Comparison of ENCODE assay signal across 9 cellular contexts in the genomic region with DNA sequence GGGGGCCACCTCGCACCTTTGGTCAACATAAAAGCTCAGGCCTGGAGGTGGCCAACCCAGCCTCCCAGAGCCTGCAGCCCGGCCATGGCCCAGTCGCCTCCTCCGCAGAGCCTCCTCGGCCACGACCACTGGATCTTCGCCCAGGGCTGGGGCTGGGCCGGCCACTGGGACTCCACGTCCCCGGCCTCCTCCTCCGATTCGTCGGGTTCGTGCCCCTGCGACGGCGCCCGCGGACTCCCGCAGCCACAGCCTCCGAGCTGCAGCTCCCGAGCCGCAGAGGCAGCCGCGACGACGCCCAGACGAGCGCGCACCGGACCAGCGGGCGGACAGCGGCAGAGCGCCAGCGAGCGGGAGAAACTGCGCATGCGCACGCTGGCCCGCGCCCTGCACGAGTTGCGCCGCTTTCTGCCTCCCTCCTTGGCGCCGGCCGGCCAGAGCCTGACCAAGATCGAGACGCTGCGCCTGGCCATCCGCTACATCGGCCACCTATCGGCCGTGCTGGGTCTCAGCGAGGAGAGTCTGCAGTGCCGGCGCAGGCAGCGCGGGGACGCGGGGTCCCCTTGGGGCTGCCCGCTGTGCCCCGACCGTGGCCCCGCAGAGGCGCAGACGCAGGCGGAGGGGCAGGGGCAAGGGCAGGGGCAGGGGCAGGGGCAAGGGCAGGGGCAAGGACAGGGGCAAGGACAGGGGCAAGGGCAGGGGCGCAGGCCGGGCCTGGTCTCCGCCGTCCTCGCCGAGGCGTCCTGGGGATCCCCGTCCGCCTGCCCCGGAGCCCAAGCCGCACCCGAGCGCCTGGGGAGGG. TPM values are rescaled to one million over a fixed set of nuclear protein-coding genes. Genes with fewer than 3 reads are reported as not detected.
DNase-seq lines count a peak whose midpoint lies in the region; ATAC-seq and TF ChIP-seq lines count a peak whose summit lies in the region.
"Had no signal": no experiment of that assay in that cellular context is flagged by ENCODE, and none has a peak within 500 bp of the region (broad histone marks: within the 10 kb centered on the region; RNA-seq: fewer than 3 reads in every experiment).

A gene with protein sequence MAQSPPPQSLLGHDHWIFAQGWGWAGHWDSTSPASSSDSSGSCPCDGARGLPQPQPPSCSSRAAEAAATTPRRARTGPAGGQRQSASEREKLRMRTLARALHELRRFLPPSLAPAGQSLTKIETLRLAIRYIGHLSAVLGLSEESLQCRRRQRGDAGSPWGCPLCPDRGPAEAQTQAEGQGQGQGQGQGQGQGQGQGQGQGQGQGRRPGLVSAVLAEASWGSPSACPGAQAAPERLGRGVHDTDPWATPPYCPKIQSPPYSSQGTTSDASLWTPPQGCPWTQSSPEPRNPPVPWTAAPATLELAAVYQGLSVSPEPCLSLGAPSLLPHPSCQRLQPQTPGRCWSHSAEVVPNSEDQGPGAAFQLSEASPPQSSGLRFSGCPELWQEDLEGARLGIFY (plus strand): TSS at position 59 of the 799 bp plus-strand sequence. CDS start 26 bp downstream, at position 85.

- peak; percentile 91 for DNase-seq in RPMI8226
- peak; percentile 49 for DNase-seq in activated naive CD4-positive, alpha-beta T cell treated with Interleukin-2 at 50 U/mL for 16 hours
- peak; percentile 73 for DNase-seq in glomerular visceral epithelial cell (ENCODE audit: extremely low spot score)
- peak in 51 of 56 donors; percentile 4 to 82 (median 45) for DNase-seq in nucleus accumbens (lab: John Stamatoyannopoulos, UW)
- peak; percentile 89 for DNase-seq in testis

- no peaks in the 10 kb centered on the region for H3K36me3 ChIP-seq in testis (ENCODE audit: low read depth, missing control alignments)

- no peaks in the 10 kb centered on the region for H3K9me3 ChIP-seq in testis

- no peaks in the 10 kb centered on the region for H3K27me3 ChIP-seq in testis

- intact Hi-C loops in testis (cut with DNase I; ENCODE audit: low total_unique reads), result no loop called here

- ATAC-seq in HG03442 (IDR thresholded peaks at IDR 0.05; ENCODE audit: unreplicated experiment) (peak; percentile 40), HG03025 (IDR thresholded peaks at IDR 0.05; ENCODE audit: low FRiP score, unreplicated experiment) (no peak)

- H3K4me3 ChIP-seq in testis, result peak within 1 kb of the TSS; percentile 52

- 0 to 2% methylated on average over 11 to 81 of the region's 82 CpGs for WGBS in testis, 2 donors

- TF ChIP-seq POLR2A in testis (IDR thresholded peaks at IDR 0.05), result no peak

- H3K27ac ChIP-seq in testis, result peak within 1 kb of the TSS; percentile 55 to 64

- TF ChIP-seq CTCF in GM12873 (IDR thresholded peaks at IDR 0.05; ENCODE audit: insufficient read depth, low read depth, low read length, missing control alignments) (peak; percentile 32), testis (IDR thresholded peaks at IDR 0.05) (peak in 2 of 3 experiments; percentile 62 to 72)

- H3K4me1 ChIP-seq in testis, result peaks cover 7% of the 10 kb centered on the region

RNA-seq across cellular contexts. Expression of the gene that starts here (rescaled TPM):
- total RNA-seq in testis, result 1 to 10 TPM; 2.2 to 2.9 TPM
- polyA plus RNA-seq in testis (ENCODE audit: insufficient read depth, low read depth, low replicate concordance), result 1.3 TPM
- total RNA-seq: glomerular endothelial cell had no signal
